ENCODE assay signal across 27 cellular contexts in the genomic region with DNA sequence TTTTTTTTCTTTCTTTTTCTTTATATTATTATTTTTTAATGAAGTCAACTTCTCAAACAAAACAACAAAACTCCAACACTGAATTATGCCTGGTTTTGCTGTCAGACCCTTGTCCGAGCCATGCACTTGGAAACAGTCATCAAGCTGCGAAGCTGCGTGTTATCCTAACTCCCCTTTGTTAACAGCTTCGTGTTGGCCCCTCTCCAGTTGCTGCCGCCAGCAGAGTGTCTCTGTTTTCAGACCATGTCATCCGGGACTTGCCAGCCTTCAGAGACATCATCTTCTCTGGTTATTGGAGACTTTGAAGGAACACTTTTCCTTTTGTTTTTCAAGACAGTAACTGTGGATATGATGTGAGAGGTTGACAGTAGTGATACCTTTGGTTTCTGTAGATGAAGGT.
"Had no signal": no experiment of that assay in that cellular context is flagged by ENCODE, and none has a peak within 500 bp of the region (broad histone marks: within the 10 kb centered on the region; RNA-seq: fewer than 3 reads in every experiment).

No MANE protein-coding gene starts in this region.

- H3K27ac ChIP-seq: brain microvascular endothelial cell, foreskin keratinocyte, sigmoid colon, tibial nerve had no signal

- H3K4me3 ChIP-seq: sigmoid colon, tibial nerve had no signal

- FAIRE-seq: astrocyte, small intestine had no signal

- H3K9me3 Mint-ChIP-seq: activated CD4-positive, alpha-beta T cell treated with anti-CD3 and anti-CD28 coated beads, Interleukin-2, amount 10 ng/mL, durations not matched to agents 24 days and 14 days; activated T-cell treated with anti-CD3 and anti-CD28 coated beads, Interleukin-2, amount 50 U/mL, for 4 hours; activated T-helper 17 cell treated with anti-CD3 and anti-CD28 coated beads, Interleukin-2, amount 50 U/mL, for 72 hours; effector memory CD8-positive, alpha-beta T cell; stimulated activated effector memory CD8-positive, alpha-beta T cell treated with anti-CD3 and anti-CD28 coated beads, Interleukin-12 subunit alpha, Interleukin-12 subunit beta, amount 100 ng/mL, for 72 hours; stimulated activated naive CD8-positive, alpha-beta T cell treated with anti-CD3 and anti-CD28 coated beads, Interleukin-15, Interleukin-2, amounts not matched to agents 100 ng/mL and 50 ng/mL, for 24 hours had no signal

- H3K36me3 Mint-ChIP-seq: stimulated activated effector memory CD8-positive, alpha-beta T cell treated with anti-CD3 and anti-CD28 coated beads, Interleukin-12 subunit alpha, Interleukin-12 subunit beta, amount 100 ng/mL, for 72 hours had no signal

- H3K4me1 ChIP-seq: foreskin keratinocyte, sigmoid colon had no signal

- H3K36me3 ChIP-seq: brain microvascular endothelial cell, sigmoid colon had no signal

- DNase-seq: activated CD4-positive, alpha-beta memory T cell treated with anti-CD3 and anti-CD28 coated beads for 36 hours; activated CD4-positive, alpha-beta T cell treated with anti-CD3 and anti-CD28 coated beads, Interleukin-2, amount 10 ng/mL, durations not matched to agents 24 days and 14 days; activated CD4-positive, CD25-positive, alpha-beta regulatory T cell treated with anti-CD3 and anti-CD28 coated beads, Interleukin-2, amount 50 U/mL, for 72 hours; activated CD8-positive, alpha-beta memory T cell treated with anti-CD3 and anti-CD28 coated beads, Interleukin-2, amount 50 U/mL, for 48 hours; activated gamma-delta T cell treated with Interleukin-2 at 50 U/mL for 16 hours; activated naive CD4-positive, alpha-beta T cell treated with anti-CD3 and anti-CD28 coated beads, Interleukin-2, amount 50 U/mL, for 16 hours; activated T-cell treated with anti-CD3 and anti-CD28 coated beads, Interleukin-2, amount 50 U/mL, for 4 hours; amniotic stem cell; brain microvascular endothelial cell; cortex of kidney; effector memory CD8-positive, alpha-beta T cell; erythroblast; foreskin keratinocyte; islet precursor cell; mammary epithelial cell; naive B cell; sigmoid colon; small intestine; stimulated activated CD4-positive, alpha-beta T cell treated with anti-CD3 and anti-CD28 coated beads, Interleukin-4, amount 100 ng/mL, for 24 hours; T-helper 2 cell had no signal

- H3K9me3 ChIP-seq: sigmoid colon had no signal

- H3K27me3 ChIP-seq: brain microvascular endothelial cell, foreskin keratinocyte, sigmoid colon, tibial nerve had no signal

- H3K27ac Mint-ChIP-seq: activated CD4-positive, alpha-beta memory T cell treated with anti-CD3 and anti-CD28 coated beads for 36 hours; activated CD4-positive, alpha-beta T cell treated with anti-CD3 and anti-CD28 coated beads, Interleukin-2, amount 10 ng/mL, durations not matched to agents 24 days and 14 days; activated T-helper 17 cell treated with anti-CD3 and anti-CD28 coated beads, Interleukin-2, amount 50 U/mL, for 72 hours; effector memory CD8-positive, alpha-beta T cell; mesothelial cell of epicardium; progenitor cell of endocrine pancreas; stimulated activated effector memory CD8-positive, alpha-beta T cell treated with anti-CD3 and anti-CD28 coated beads, Interleukin-12 subunit alpha, Interleukin-12 subunit beta, amount 100 ng/mL, for 72 hours; stimulated activated naive CD8-positive, alpha-beta T cell treated with anti-CD3 and anti-CD28 coated beads, Interleukin-15, Interleukin-2, amounts not matched to agents 100 ng/mL and 50 ng/mL, for 24 hours had no signal

- ATAC-seq: activated T-cell treated with anti-CD3 and anti-CD28 coated beads, Interleukin-2, amount 50 U/mL, for 4 hours; activated T-helper 17 cell treated with anti-CD3 and anti-CD28 coated beads, Interleukin-2, amount 50 U/mL, for 72 hours; effector memory CD8-positive, alpha-beta T cell; foreskin keratinocyte; stimulated activated effector memory CD8-positive, alpha-beta T cell treated with anti-CD3 and anti-CD28 coated beads, Interleukin-12 subunit alpha, Interleukin-12 subunit beta, amount 100 ng/mL, for 72 hours had no signal

- H3K27me3 Mint-ChIP-seq: activated CD4-positive, alpha-beta memory T cell treated with anti-CD3 and anti-CD28 coated beads for 36 hours; activated CD4-positive, alpha-beta T cell treated with anti-CD3 and anti-CD28 coated beads, Interleukin-2, amount 10 ng/mL, durations not matched to agents 24 days and 14 days; activated T-helper 17 cell treated with anti-CD3 and anti-CD28 coated beads, Interleukin-2, amount 50 U/mL, for 72 hours; effector memory CD8-positive, alpha-beta T cell; naive B cell; progenitor cell of endocrine pancreas; stimulated activated naive CD8-positive, alpha-beta T cell treated with anti-CD3 and anti-CD28 coated beads, Interleukin-15, Interleukin-2, amounts not matched to agents 100 ng/mL and 50 ng/mL, for 24 hours had no signal

- H3K4me3 Mint-ChIP-seq: activated CD4-positive, alpha-beta memory T cell treated with anti-CD3 and anti-CD28 coated beads for 36 hours; activated CD4-positive, alpha-beta T cell treated with anti-CD3 and anti-CD28 coated beads, Interleukin-2, amount 10 ng/mL, durations not matched to agents 24 days and 14 days; activated T-cell treated with anti-CD3 and anti-CD28 coated beads, Interleukin-2, amount 50 U/mL, for 4 hours; activated T-helper 17 cell treated with anti-CD3 and anti-CD28 coated beads, Interleukin-2, amount 50 U/mL, for 72 hours; effector memory CD8-positive, alpha-beta T cell; mesothelial cell of epicardium; naive B cell; stimulated activated effector memory CD8-positive, alpha-beta T cell treated with anti-CD3 and anti-CD28 coated beads, Interleukin-12 subunit alpha, Interleukin-12 subunit beta, amount 100 ng/mL, for 72 hours; stimulated activated naive CD8-positive, alpha-beta T cell treated with anti-CD3 and anti-CD28 coated beads, Interleukin-15, Interleukin-2, amounts not matched to agents 100 ng/mL and 50 ng/mL, for 24 hours had no signal

- H3K4me1 Mint-ChIP-seq: activated CD4-positive, alpha-beta T cell treated with anti-CD3 and anti-CD28 coated beads, Interleukin-2, amount 10 ng/mL, durations not matched to agents 24 days and 14 days; naive B cell; stimulated activated effector memory CD8-positive, alpha-beta T cell treated with anti-CD3 and anti-CD28 coated beads, Interleukin-12 subunit alpha, Interleukin-12 subunit beta, amount 100 ng/mL, for 72 hours had no signal
